In the genomic region with DNA sequence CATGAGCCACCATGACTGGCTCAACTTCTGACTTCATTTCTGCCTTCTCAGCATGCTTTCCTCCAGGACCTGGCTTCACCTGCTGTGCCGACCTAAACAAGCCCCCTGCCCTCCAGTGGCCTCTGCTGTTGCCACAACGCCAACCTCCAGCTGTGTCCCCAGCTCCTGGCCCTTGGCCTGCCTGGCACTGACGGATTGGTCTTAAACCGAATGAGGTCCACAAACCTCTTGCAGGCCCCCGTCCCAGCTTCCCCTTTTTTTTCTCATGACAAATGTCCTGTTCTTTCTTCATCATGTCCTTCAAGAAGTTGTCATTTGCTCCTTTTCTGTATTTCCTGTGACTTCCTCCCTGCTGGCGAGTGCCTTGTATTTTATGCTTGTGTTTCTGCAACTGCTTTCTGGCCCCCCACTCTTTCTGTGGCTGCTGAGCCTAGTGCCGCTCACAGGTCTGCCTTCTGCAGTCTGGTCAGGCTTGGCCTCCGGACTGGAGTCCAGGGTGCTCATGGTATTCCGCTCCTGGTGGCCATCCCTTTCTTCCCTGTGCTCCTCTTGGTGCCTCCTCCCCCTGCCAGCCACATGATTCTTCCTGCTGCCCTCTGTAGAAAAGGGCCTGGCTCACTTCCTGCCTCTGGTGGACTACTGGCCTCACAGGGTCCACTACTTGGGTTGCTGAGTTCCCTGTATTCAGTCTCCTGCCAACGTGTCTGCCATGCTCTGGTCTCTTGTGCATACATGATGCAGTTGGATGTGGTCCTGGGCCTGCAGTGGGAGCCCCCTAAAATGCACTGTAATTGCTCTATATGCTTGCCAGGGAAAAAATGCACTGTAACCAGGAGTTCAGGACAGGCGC, we compare ENCODE assay signal across 1 cellular context.
TF ChIP-seq lines count a peak whose summit lies in the region.

No MANE protein-coding gene starts in this region.

TF ChIP-seq in GM12878, 131 proteins besides CTCF, POLR2A, EP300 and RAD21:
- no peak for TF ChIP-seq ZZZ3 (IDR thresholded peaks at IDR 0.05; ENCODE audit: control insufficient read depth, insufficient read length, low read depth)
- no peak for TF ChIP-seq MTA2 (IDR thresholded peaks at IDR 0.05; ENCODE audit: low read depth)
- no peak for TF ChIP-seq BACH1 (IDR thresholded peaks at IDR 0.05; ENCODE audit: borderline replicate concordance)
- peak; percentile 26; the same call in 1 of the 2 replicates for TF ChIP-seq SPI1 (IDR thresholded peaks at IDR 0.05; ENCODE audit: borderline replicate concordance, insufficient read depth, low read depth, low read length)
